ENCODE assay signal across 8 cellular contexts in the genomic region with DNA sequence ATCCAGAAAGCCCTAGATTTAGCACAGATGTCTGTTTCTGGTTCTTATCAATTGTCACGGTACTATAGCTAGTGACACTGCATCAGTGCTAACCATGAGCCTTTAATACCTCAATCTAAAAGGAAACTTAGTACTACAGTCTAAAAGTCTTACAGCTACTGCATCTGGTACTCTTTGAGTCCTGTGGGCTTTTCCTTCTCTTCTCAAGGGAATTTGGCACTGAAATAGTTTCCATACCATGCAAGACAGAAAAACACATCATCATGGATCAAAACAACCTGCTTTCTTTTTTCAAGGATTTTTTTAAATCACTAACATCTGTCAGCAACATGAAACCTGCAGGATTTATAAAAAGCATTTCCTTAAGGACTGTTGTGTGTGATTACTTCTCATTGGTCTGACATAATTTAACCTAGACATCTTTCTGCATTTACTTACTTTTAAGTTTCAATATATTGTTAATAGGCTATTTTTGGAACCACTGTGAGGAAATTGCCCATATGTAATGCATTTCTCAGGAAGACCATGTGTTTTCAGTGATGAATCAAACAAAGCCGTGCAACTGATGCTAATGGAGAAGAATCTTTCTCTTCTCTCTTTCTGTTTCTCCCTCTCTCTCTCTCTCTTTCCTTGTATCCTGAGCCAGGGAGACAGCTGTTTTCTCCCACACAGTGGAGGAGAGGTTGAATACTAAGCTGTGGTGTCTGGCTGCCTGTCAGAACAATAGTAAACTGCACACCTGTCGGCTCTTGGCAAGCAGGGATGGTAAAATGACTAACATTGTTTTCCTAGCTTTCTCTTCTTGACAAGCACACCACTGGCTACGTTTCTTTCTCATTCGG.
DNase-seq lines count a peak whose midpoint lies in the region; ATAC-seq lines count a peak whose summit lies in the region.

No MANE protein-coding gene starts in this region.

- intact Hi-C loops in activated CD4-positive, alpha-beta T cell treated with anti-CD3 and anti-CD28 coated beads, Interleukin-2, amount 10 ng/mL, durations not matched to agents 24 days and 14 days (cut with micrococcal nuclease) = no loop called here

- no peaks in the 10 kb centered on the region for H3K27me3 Mint-ChIP-seq in activated CD4-positive, alpha-beta T cell treated with anti-CD3 and anti-CD28 coated beads, Interleukin-2, amount 10 ng/mL, durations not matched to agents 24 days and 14 days

- H3K27ac Mint-ChIP-seq in activated CD4-positive, alpha-beta T cell treated with anti-CD3 and anti-CD28 coated beads, Interleukin-2, amount 10 ng/mL, durations not matched to agents 24 days and 14 days = no peak overlapping the region

- H3K36me3 Mint-ChIP-seq in activated CD4-positive, alpha-beta T cell treated with anti-CD3 and anti-CD28 coated beads, Interleukin-2, amount 10 ng/mL, durations not matched to agents 24 days and 14 days (ENCODE audit: low read depth) = no peaks in the 10 kb centered on the region

- DNase-seq in DMS153 treated with DMSO at 0.1 percent for 48 hours (lab: John Stamatoyannopoulos, UW; ENCODE audit: unreplicated experiment) = peak; percentile 50
- DNase-seq in NCI-H2107 (lab: John Stamatoyannopoulos, UW) = peak; percentile 45
- peak; percentile 20 for DNase-seq in brain pericyte (ENCODE audit: low read depth, low spot score)
- peak; percentile 98 for DNase-seq in myocyte (ENCODE audit: low read depth)
- DNase-seq in GM19240 (ENCODE audit: insufficient read length, low spot score) = no peak
- DNase-seq in activated CD4-positive, alpha-beta T cell treated with anti-CD3 and anti-CD28 coated beads, Interleukin-2, amount 10 ng/mL, durations not matched to agents 24 days and 14 days = no peak

- ATAC-seq in HG03159 (IDR thresholded peaks at IDR 0.05; ENCODE audit: unreplicated experiment) = no peak
- ATAC-seq in GM18873 (IDR thresholded peaks at IDR 0.05; ENCODE audit: low FRiP score, unreplicated experiment) = no peak

- no peak overlapping the region for H3K4me3 Mint-ChIP-seq in activated CD4-positive, alpha-beta T cell treated with anti-CD3 and anti-CD28 coated beads, Interleukin-2, amount 10 ng/mL, durations not matched to agents 24 days and 14 days

- no peaks in the 10 kb centered on the region for H3K9me3 Mint-ChIP-seq in activated CD4-positive, alpha-beta T cell treated with anti-CD3 and anti-CD28 coated beads, Interleukin-2, amount 10 ng/mL, durations not matched to agents 24 days and 14 days

- H3K4me1 Mint-ChIP-seq in activated CD4-positive, alpha-beta T cell treated with anti-CD3 and anti-CD28 coated beads, Interleukin-2, amount 10 ng/mL, durations not matched to agents 24 days and 14 days = no peaks in the 10 kb centered on the region

Comparison
In these comparisons a context has a peak if more than half of its experiments do, and no peak if none do; other contexts are left out.
1. DNase-seq: peak in DMS153 treated with DMSO at 0.1 percent for 48 hours (single experiment), NCI-H2107 (single experiment), brain pericyte (single experiment) and myocyte (single experiment); none in GM19240 (single experiment) and activated CD4-positive, alpha-beta T cell treated with anti-CD3 and anti-CD28 coated beads, Interleukin-2, amount 10 ng/mL, durations not matched to agents 24 days and 14 days (single experiment).